Comparison of ENCODE assay signal across 14 cellular contexts in genomic region chr2:230267556-230267955, GRCh38. TPM values are rescaled to one million over a fixed set of nuclear protein-coding genes. Genes with fewer than 3 reads are reported as not detected.
DNase-seq lines count a peak whose midpoint lies in the region; ATAC-seq, FAIRE-seq and TF ChIP-seq lines count a peak whose summit lies in the region.
"Had no signal": no experiment of that assay in that cellular context is flagged by ENCODE, and none has a peak within 500 bp of the region (broad histone marks: within the 10 kb centered on the region; RNA-seq: fewer than 3 reads in every experiment).

No MANE protein-coding gene starts in this region.

- peaks cover 63% of the 10 kb centered on the region for H3K36me3 Mint-ChIP-seq in activated naive CD4-positive, alpha-beta T cell treated with anti-CD3 and anti-CD28 coated beads for 36 hours (ENCODE audit: low read depth)

- CTCF ChIA-PET in RWPE1 (lab: Yijun Ruan, JAX), result interaction anchor here (0.6 kb wide), 1 partner anchor 10 kb away, joined by 3 read pairs; no protein-coding TSS in a partner anchor
- CTCF ChIA-PET in activated naive CD4-positive, alpha-beta T cell treated with anti-CD3 and anti-CD28 coated beads for 36 hours (lab: Charles Lee), result interaction anchor here (0.7 kb wide), 1 partner anchor 204 kb away, joined by 6 read pairs; no protein-coding TSS in a partner anchor

- peak; percentile 44 for DNase-seq in GM13977 (ENCODE audit: low spot score)
- DNase-seq in GM19239 (ENCODE audit: insufficient read length, low spot score), result no peak
- no peak for DNase-seq in RWPE1 (ENCODE audit: low spot score)
- DNase-seq in activated naive CD4-positive, alpha-beta T cell treated with anti-CD3 and anti-CD28 coated beads for 36 hours, result no peak
- no peak for DNase-seq in midbrain (lab: John Stamatoyannopoulos, UW)
- DNase-seq in KBM-7, result no peak
- DNase-seq: CD8-positive, alpha-beta T cell; effector CD4-positive, alpha-beta T cell; Peyer's patch; stimulated activated CD4-positive, alpha-beta T cell treated with anti-CD3 and anti-CD28 coated beads, Interleukin-12 subunit alpha, Interleukin-12 subunit beta, amount 100 ng/mL, for 4 hours; stimulated activated naive CD4-positive, alpha-beta T cell had no signal

- H3K4me3 Mint-ChIP-seq in activated naive CD4-positive, alpha-beta T cell treated with anti-CD3 and anti-CD28 coated beads for 36 hours, result no peak overlapping the region
- H3K4me3 Mint-ChIP-seq: CD8-positive, alpha-beta T cell; nephron had no signal

- no peak overlapping the region for H3K27ac Mint-ChIP-seq in activated naive CD4-positive, alpha-beta T cell treated with anti-CD3 and anti-CD28 coated beads for 36 hours
- H3K27ac Mint-ChIP-seq: CD8-positive, alpha-beta T cell; nephron had no signal

- H3K27ac ChIP-seq in RWPE1, result no peak overlapping the region

- in situ Hi-C loops in GM13977 (cut with MboI; ENCODE audit: low pct_unique_long_range_greater_than_20kb, low sequenced_read_pairs, unreplicated experiment) (no loop called here), KBM-7 (cut with MboI; ENCODE audit: low pct_unique_long_range_greater_than_20kb, low sequenced_read_pairs) (no loop called here)

- peak; percentile 95 for FAIRE-seq in GM19239 (lab: Jason Lieb, UNC)

- ATAC-seq in HG02763 (IDR thresholded peaks at IDR 0.05; ENCODE audit: unreplicated experiment), result peak; percentile 50
- ATAC-seq in HG03558 (IDR thresholded peaks at IDR 0.05; ENCODE audit: extremely low read depth, unreplicated experiment), result peak; percentile 59
- ATAC-seq: CD8-positive, alpha-beta T cell had no signal

- H3K9me3 Mint-ChIP-seq in activated naive CD4-positive, alpha-beta T cell treated with anti-CD3 and anti-CD28 coated beads for 36 hours, result peaks cover 2% of the 10 kb centered on the region
- H3K9me3 Mint-ChIP-seq: CD8-positive, alpha-beta T cell had no signal

- intact Hi-C loops in activated naive CD4-positive, alpha-beta T cell treated with anti-CD3 and anti-CD28 coated beads for 36 hours (cut with micrococcal nuclease), result no loop called here

- TF ChIP-seq CTCF in GM13977 (IDR thresholded peaks at IDR 0.05; ENCODE audit: extremely low read depth, insufficient read depth, missing control alignments) (no peak), RWPE1 (conservative IDR thresholded peaks at IDR 0.05; ENCODE audit: low read depth) (no peak)

- POLR2A ChIA-PET in RWPE1 (lab: Yijun Ruan, JAX; ENCODE audit: low non-redundant PET), result no interaction called here

- peaks cover 42% of the 10 kb centered on the region for H3K4me1 Mint-ChIP-seq in activated naive CD4-positive, alpha-beta T cell treated with anti-CD3 and anti-CD28 coated beads for 36 hours (ENCODE audit: low read depth)

- no peaks in the 10 kb centered on the region for H3K27me3 Mint-ChIP-seq in activated naive CD4-positive, alpha-beta T cell treated with anti-CD3 and anti-CD28 coated beads for 36 hours (ENCODE audit: low read depth)

RNA-seq across cellular contexts. Expression of gene SP140, which starts 42.0 kb away (rescaled TPM):
- 10 to 100 TPM; 95.1 to 98.8 TPM for total RNA-seq in activated naive CD4-positive, alpha-beta T cell treated with anti-CD3 and anti-CD28 coated beads for 36 hours

RNA-seq across cellular contexts. Expression of gene SP110, which starts 47.8 kb away (rescaled TPM):
- 10 to 100 TPM; 85.3 to 88.8 TPM for total RNA-seq in activated naive CD4-positive, alpha-beta T cell treated with anti-CD3 and anti-CD28 coated beads for 36 hours

RNA-seq across cellular contexts. Expression of gene SP140L, which starts 59.4 kb away (rescaled TPM):
- total RNA-seq in activated naive CD4-positive, alpha-beta T cell treated with anti-CD3 and anti-CD28 coated beads for 36 hours, result 10 to 100 TPM; 41.8 to 44.7 TPM
